8 cellular contexts compared by ENCODE assay signal in the genomic region with DNA sequence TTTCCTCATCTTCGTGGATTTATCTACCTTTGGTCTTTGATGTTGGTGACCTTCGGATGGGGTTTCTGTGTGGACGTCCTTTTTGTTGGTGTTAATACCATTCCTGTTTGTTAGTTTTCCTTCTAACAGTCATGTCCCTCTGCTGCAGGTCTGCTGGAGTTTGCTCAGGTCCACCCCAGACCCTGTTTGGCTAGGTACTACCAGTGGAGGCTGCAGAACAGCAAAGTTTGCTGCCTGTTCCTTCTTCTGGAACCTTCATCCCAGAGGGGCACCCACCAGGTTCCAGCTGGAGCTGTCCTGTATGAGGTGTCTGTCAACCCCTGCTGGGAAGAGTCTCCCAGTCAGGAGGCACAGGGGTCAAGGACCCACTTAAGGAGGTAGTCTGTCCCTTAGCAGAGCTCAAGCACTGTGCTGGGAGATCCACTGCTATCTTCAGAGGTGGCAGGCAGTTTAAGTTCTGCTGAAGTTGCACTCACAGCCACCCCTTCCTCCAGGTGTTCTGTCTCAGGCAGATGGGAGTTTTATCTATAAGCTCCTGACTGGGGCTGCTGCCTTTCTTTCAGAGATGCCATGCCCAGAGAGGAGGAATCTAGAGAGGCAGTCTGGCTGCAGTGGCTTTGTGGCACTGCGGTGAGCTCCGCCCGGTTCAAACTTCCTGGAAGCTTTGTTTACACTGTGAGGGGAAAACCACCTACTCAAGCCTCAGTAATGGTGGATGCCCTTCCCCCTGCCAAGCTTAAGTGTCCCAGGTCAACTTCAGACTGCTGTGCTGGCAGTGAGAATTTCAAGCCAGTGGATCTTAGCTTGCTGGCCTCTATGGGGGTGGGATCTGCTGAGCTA. TPM values are rescaled to one million over a fixed set of nuclear protein-coding genes. Genes with fewer than 3 reads are reported as not detected.
DNase-seq lines count a peak whose midpoint lies in the region; ATAC-seq and TF ChIP-seq lines count a peak whose summit lies in the region.
"Not testable (repeated sequence)": the region's sequence is repeated elsewhere in the genome, so short reads cannot be mapped to it uniquely, and the experiment has no call there.

No MANE protein-coding gene starts in this region.

- peak overlapping the region in 1 of 2 donors; percentile 17 for H3K4me3 ChIP-seq in CD4-positive, alpha-beta memory T cell (ENCODE audit: low read length in 2 of 2)
- H3K4me3 ChIP-seq in mucosa of descending colon: not testable (repeated sequence)

- H3K27me3 Mint-ChIP-seq in CD4-positive, alpha-beta memory T cell; T-cell; activated naive CD8-positive, alpha-beta T cell treated with anti-CD3 and anti-CD28 coated beads, Interleukin-2, amount 50 U/mL, for 24 hours: not testable (repeated sequence)
- peaks cover 19% of the 10 kb centered on the region for H3K27me3 Mint-ChIP-seq in activated T-helper 1 cell treated with anti-CD3 and anti-CD28 coated beads, Interleukin-12 subunit alpha, Interleukin-12 subunit beta, Interleukin-2, Interleukin-4 antibody, amounts not matched to agents 30 ng/mL and 10 ng/mL and 1 ng/mL, durations not matched to agents 14 hours and 24 hours and 36 hours (ENCODE audit: insufficient read depth)

- peak; percentile 89 to 100 (median 98) for ATAC-seq in T-cell (replicated peaks in 1 of 4)
- ATAC-seq in activated naive CD8-positive, alpha-beta T cell treated with anti-CD3 and anti-CD28 coated beads, Interleukin-2, amount 50 U/mL, for 24 hours: not testable (repeated sequence)
- peak; percentile 90 for ATAC-seq in mucosa of descending colon

- H3K27ac ChIP-seq in CD4-positive, alpha-beta memory T cell (ENCODE audit: low read depth, low read length): peak overlapping the region; percentile 10

- H3K36me3 Mint-ChIP-seq in CD4-positive, alpha-beta memory T cell: peaks cover 25 to 46% of the 10 kb centered on the region in 2 donors
- peaks cover 37% of the 10 kb centered on the region for H3K36me3 Mint-ChIP-seq in T-cell
- peaks cover 23% of the 10 kb centered on the region for H3K36me3 Mint-ChIP-seq in activated T-helper 1 cell treated with anti-CD3 and anti-CD28 coated beads, Interleukin-12 subunit alpha, Interleukin-12 subunit beta, Interleukin-2, Interleukin-4 antibody, amounts not matched to agents 30 ng/mL and 10 ng/mL and 1 ng/mL, durations not matched to agents 14 hours and 24 hours and 36 hours (ENCODE audit: low read depth)
- peaks cover 15% of the 10 kb centered on the region for H3K36me3 Mint-ChIP-seq in activated naive CD8-positive, alpha-beta T cell treated with anti-CD3 and anti-CD28 coated beads, Interleukin-2, amount 50 U/mL, for 24 hours (ENCODE audit: low read depth)

- DNase-seq in CD4-positive, alpha-beta memory T cell: peak; percentile 46 to 68 (median 57)
- DNase-seq in LoVo (ENCODE audit: low spot score): peak; percentile 32
- peak; percentile 13 to 70 (median 44) for DNase-seq in T-cell
- peak; percentile 27 to 37 for DNase-seq in activated CD4-positive, alpha-beta T cell treated with anti-CD3 and anti-CD28 coated beads, Interleukin-2, amount 50 U/mL, for 48 hours
- DNase-seq in activated T-helper 1 cell treated with anti-CD3 and anti-CD28 coated beads, Interleukin-12 subunit alpha, Interleukin-12 subunit beta, Interleukin-2, Interleukin-4 antibody, amounts not matched to agents 30 ng/mL and 10 ng/mL and 1 ng/mL, durations not matched to agents 14 hours and 24 hours and 36 hours (ENCODE audit: low spot score): peak; percentile 51
- peak; percentile 14 for DNase-seq in activated naive CD8-positive, alpha-beta T cell treated with anti-CD3 and anti-CD28 coated beads, Interleukin-2, amount 50 U/mL, for 24 hours
- DNase-seq in mucosa of descending colon: peak; percentile 59 to 65 (median 64)
- DNase-seq in stimulated activated CD8-positive, alpha-beta memory T cell treated with anti-CD3 and anti-CD28 coated beads, Interleukin-4, amount 100 ng/mL, for 48 hours: peak; percentile 40

- H3K9me3 ChIP-seq in CD4-positive, alpha-beta memory T cell (ENCODE audit: control insufficient read depth in 1 of 2, low read length in 2 of 2); mucosa of descending colon: not testable (repeated sequence)

- H3K9me3 Mint-ChIP-seq in CD4-positive, alpha-beta memory T cell: peaks cover 0 to 57% (median 47%) of the 10 kb centered on the region in 8 donors
- peaks cover 23 to 37% (median 26%) of the 10 kb centered on the region in 3 donors for H3K9me3 Mint-ChIP-seq in T-cell
- H3K9me3 Mint-ChIP-seq in activated T-helper 1 cell treated with anti-CD3 and anti-CD28 coated beads, Interleukin-12 subunit alpha, Interleukin-12 subunit beta, Interleukin-2, Interleukin-4 antibody, amounts not matched to agents 30 ng/mL and 10 ng/mL and 1 ng/mL, durations not matched to agents 14 hours and 24 hours and 36 hours: peaks cover 51% of the 10 kb centered on the region
- peaks cover 40% of the 10 kb centered on the region for H3K9me3 Mint-ChIP-seq in activated naive CD8-positive, alpha-beta T cell treated with anti-CD3 and anti-CD28 coated beads, Interleukin-2, amount 50 U/mL, for 24 hours

- CTCF ChIA-PET in CD4-positive, alpha-beta memory T cell (lab: Charles Lee; ENCODE audit: partially characterized antibody): interaction anchor here (0.7 to 1.9 kb wide), 6 partner anchors 9 to 62 kb away, joined by 3 to 5 read pairs (median 4); no protein-coding TSS in a partner anchor
- CTCF ChIA-PET in T-cell (lab: Charles Lee): not testable (repeated sequence)

- H3K4me3 Mint-ChIP-seq in CD4-positive, alpha-beta memory T cell: peak overlapping the region; percentile 60 to 84 (median 73)
- peak overlapping the region; percentile 41 to 64 (median 43) for H3K4me3 Mint-ChIP-seq in T-cell
- H3K4me3 Mint-ChIP-seq in activated T-helper 1 cell treated with anti-CD3 and anti-CD28 coated beads, Interleukin-12 subunit alpha, Interleukin-12 subunit beta, Interleukin-2, Interleukin-4 antibody, amounts not matched to agents 30 ng/mL and 10 ng/mL and 1 ng/mL, durations not matched to agents 14 hours and 24 hours and 36 hours; activated naive CD8-positive, alpha-beta T cell treated with anti-CD3 and anti-CD28 coated beads, Interleukin-2, amount 50 U/mL, for 24 hours: not testable (repeated sequence)

- POLR2A ChIA-PET in CD4-positive, alpha-beta memory T cell (lab: Charles Lee; ENCODE audit: partially characterized antibody): interaction anchor here (0.6 to 7.5 kb wide), 12 partner anchors 9 to 101 kb away, joined by 3 to 62 read pairs (median 4); a partner anchor contains a TSS
- POLR2A ChIA-PET in T-cell (lab: Charles Lee): interaction anchor here in 1 of 2 donors (0.9 kb wide), 1 partner anchor 53 kb away, joined by 3 read pairs; no protein-coding TSS in a partner anchor

- not testable (repeated sequence) for TF ChIP-seq CTCF in mucosa of descending colon (IDR thresholded peaks at IDR 0.05)

- H3K27ac Mint-ChIP-seq in CD4-positive, alpha-beta memory T cell: peak overlapping the region; percentile 68 to 92 (median 86)
- H3K27ac Mint-ChIP-seq in T-cell: peak overlapping the region; percentile 91 to 95
- H3K27ac Mint-ChIP-seq in activated T-helper 1 cell treated with anti-CD3 and anti-CD28 coated beads, Interleukin-12 subunit alpha, Interleukin-12 subunit beta, Interleukin-2, Interleukin-4 antibody, amounts not matched to agents 30 ng/mL and 10 ng/mL and 1 ng/mL, durations not matched to agents 14 hours and 24 hours and 36 hours: peak overlapping the region; percentile 22
- H3K27ac Mint-ChIP-seq in activated naive CD8-positive, alpha-beta T cell treated with anti-CD3 and anti-CD28 coated beads, Interleukin-2, amount 50 U/mL, for 24 hours: peak overlapping the region; percentile 27

- H3K36me3 ChIP-seq in CD4-positive, alpha-beta memory T cell (ENCODE audit: insufficient read depth, low read length); mucosa of descending colon (ENCODE audit: low read depth): not testable (repeated sequence)

- not testable (repeated sequence) for H3K27me3 ChIP-seq in CD4-positive, alpha-beta memory T cell (ENCODE audit: insufficient read depth, low read length)

- intact Hi-C loops in CD4-positive, alpha-beta memory T cell (cut with micrococcal nuclease): loop anchor here (1.0 to 2.0 kb wide), 2 partner anchors 41 to 53 kb away; a partner anchor contains a TSS
- intact Hi-C loops in activated T-helper 1 cell treated with anti-CD3 and anti-CD28 coated beads, Interleukin-12 subunit alpha, Interleukin-12 subunit beta, Interleukin-2, Interleukin-4 antibody, amounts not matched to agents 30 ng/mL and 10 ng/mL and 1 ng/mL, durations not matched to agents 14 hours and 24 hours and 36 hours (cut with micrococcal nuclease); mucosa of descending colon (cut with DNase I, micrococcal nuclease): not testable (repeated sequence)

- peaks cover 22 to 37% (median 29%) of the 10 kb centered on the region in 4 donors for H3K4me1 Mint-ChIP-seq in CD4-positive, alpha-beta memory T cell
- peaks cover 26 to 31% (median 28%) of the 10 kb centered on the region in 3 donors for H3K4me1 Mint-ChIP-seq in T-cell
- peaks cover 27% of the 10 kb centered on the region for H3K4me1 Mint-ChIP-seq in activated T-helper 1 cell treated with anti-CD3 and anti-CD28 coated beads, Interleukin-12 subunit alpha, Interleukin-12 subunit beta, Interleukin-2, Interleukin-4 antibody, amounts not matched to agents 30 ng/mL and 10 ng/mL and 1 ng/mL, durations not matched to agents 14 hours and 24 hours and 36 hours (ENCODE audit: low read depth)
- H3K4me1 Mint-ChIP-seq in activated naive CD8-positive, alpha-beta T cell treated with anti-CD3 and anti-CD28 coated beads, Interleukin-2, amount 50 U/mL, for 24 hours: peaks cover 26% of the 10 kb centered on the region

- peaks cover 20% of the 10 kb centered on the region for H3K4me1 ChIP-seq in CD4-positive, alpha-beta memory T cell (ENCODE audit: insufficient read depth, low read length)
- not testable (repeated sequence) for H3K4me1 ChIP-seq in mucosa of descending colon (ENCODE audit: low read depth)

RNA-seq across cellular contexts. Expression of a gene that starts 40.9 kb away (rescaled TPM):
- total RNA-seq in CD4-positive, alpha-beta memory T cell: 10 to 100 TPM; 56.9 to 62.2 TPM
- polyA plus RNA-seq in CD4-positive, alpha-beta memory T cell: 10 to 100 TPM; 37.2 to 46.6 TPM
- total RNA-seq in T-cell (10 to 100 TPM; 30.8 to 45.9 (median 38.7) TPM), mucosa of descending colon (10 to 100 TPM; 44.0 to 64.8 (median 60.2) TPM)
- 23.4 and 25.1 TPM in 2 replicates for total RNA-seq in activated T-helper 1 cell treated with anti-CD3 and anti-CD28 coated beads, Interleukin-12 subunit alpha, Interleukin-12 subunit beta, Interleukin-2, Interleukin-4 antibody, amounts not matched to agents 30 ng/mL and 10 ng/mL and 1 ng/mL, durations not matched to agents 14 hours and 24 hours and 36 hours

Comparison
In these comparisons a context has a peak if more than half of its experiments do, and no peak if none do; other contexts are left out.
1. DNase-seq: peak in every context shown above with its lines; median percentile 64 in mucosa of descending colon; 57 in CD4-positive, alpha-beta memory T cell; 51 in activated T-helper 1 cell treated with anti-CD3 and anti-CD28 coated beads, Interleukin-12 subunit alpha, Interleukin-12 subunit beta, Interleukin-2, Interleukin-4 antibody, amounts not matched to agents 30 ng/mL and 10 ng/mL and 1 ng/mL, durations not matched to agents 14 hours and 24 hours and 36 hours; 44 in T-cell; 40 in stimulated activated CD8-positive, alpha-beta memory T cell treated with anti-CD3 and anti-CD28 coated beads, Interleukin-4, amount 100 ng/mL, for 48 hours; 32 in LoVo; 32 in activated CD4-positive, alpha-beta T cell treated with anti-CD3 and anti-CD28 coated beads, Interleukin-2, amount 50 U/mL, for 48 hours; 14 in activated naive CD8-positive, alpha-beta T cell treated with anti-CD3 and anti-CD28 coated beads, Interleukin-2, amount 50 U/mL, for 24 hours.
2. H3K27ac Mint-ChIP-seq: peak in every context shown above with its lines; median percentile 93 in T-cell; 86 in CD4-positive, alpha-beta memory T cell; 27 in activated naive CD8-positive, alpha-beta T cell treated with anti-CD3 and anti-CD28 coated beads, Interleukin-2, amount 50 U/mL, for 24 hours; 22 in activated T-helper 1 cell treated with anti-CD3 and anti-CD28 coated beads, Interleukin-12 subunit alpha, Interleukin-12 subunit beta, Interleukin-2, Interleukin-4 antibody, amounts not matched to agents 30 ng/mL and 10 ng/mL and 1 ng/mL, durations not matched to agents 14 hours and 24 hours and 36 hours.